In the genomic region with DNA sequence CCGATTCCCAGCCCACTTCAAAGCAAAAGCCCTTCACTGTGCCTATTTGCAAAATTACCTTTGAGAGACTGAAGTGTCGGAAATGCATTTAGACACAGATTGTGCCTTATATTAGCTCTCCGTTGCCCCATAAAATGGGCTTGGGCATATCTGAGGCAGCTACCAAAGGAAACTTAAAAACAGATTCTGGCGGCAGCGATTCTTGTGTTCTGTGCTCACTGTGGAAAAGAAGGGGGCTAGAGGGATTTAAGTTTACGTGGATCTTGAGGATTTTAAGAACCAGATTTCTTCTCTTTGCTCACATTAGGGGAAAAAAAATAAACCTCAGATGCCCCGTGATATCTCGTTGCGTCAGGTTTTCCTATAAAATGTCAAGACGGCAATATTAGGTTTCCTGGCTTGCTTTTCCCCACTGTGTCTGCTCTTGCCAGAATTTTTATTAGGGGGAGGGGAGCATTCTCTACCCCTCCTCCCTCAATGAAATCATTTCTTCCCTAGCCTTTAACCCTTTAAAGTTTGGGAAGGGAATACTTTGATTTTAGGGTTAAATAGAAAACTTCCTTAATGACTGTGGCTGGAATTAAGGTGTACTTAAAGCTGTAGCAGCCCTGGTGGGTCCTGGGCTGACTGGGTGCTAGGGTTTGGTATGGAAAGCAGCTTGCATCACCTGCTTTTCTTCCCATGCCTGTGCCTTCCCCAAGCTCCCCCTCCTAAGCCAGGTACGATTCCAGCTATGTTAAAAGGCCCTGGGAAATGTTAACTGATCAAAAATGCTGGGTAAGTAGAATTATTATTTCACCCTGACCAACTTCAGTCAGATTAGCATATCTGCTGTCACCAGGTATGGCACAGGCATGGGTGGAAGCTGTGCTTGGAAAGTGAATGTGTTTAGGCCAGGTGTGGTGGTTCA, we compare ENCODE assay signal across 12 cellular contexts.
DNase-seq lines count a peak whose midpoint lies in the region; ATAC-seq and TF ChIP-seq lines count a peak whose summit lies in the region.
"Had no signal": no experiment of that assay in that cellular context is flagged by ENCODE, and none has a peak within 500 bp of the region (broad histone marks: within the 10 kb centered on the region; RNA-seq: fewer than 3 reads in every experiment).

No MANE protein-coding gene starts in this region.

- DNase-seq in NCI-H1436 (lab: John Stamatoyannopoulos, UW) (peak; percentile 8), NCI-H1436 treated with DMSO at 0.1 percent for 48 hours (lab: John Stamatoyannopoulos, UW) (no peak), WTC11 (ENCODE audit: low spot score) (no peak), smooth muscle cell (lab: John Stamatoyannopoulos, UW; ENCODE audit: unreplicated experiment) (no peak), DMS53 (lab: John Stamatoyannopoulos, UW) (no peak), NCI-H1417 treated with DMSO at 0.1 percent for 48 hours (lab: John Stamatoyannopoulos, UW) (no peak)
- DNase-seq: 8988T, activated T-cell treated with anti-CD3 and anti-CD28 coated beads for 4 hours, SIG-M5 had no signal

- CTCF ChIA-PET in WTC11 (lab: Charles Lee), result interaction anchor here (1.4 kb wide), 1 partner anchor 26 kb away, joined by 4 read pairs; no protein-coding TSS in a partner anchor

- peaks cover 90% of the 10 kb centered on the region for H3K79me2 ChIP-seq in smooth muscle cell (ENCODE audit: low read depth)

- H3K36me3 Mint-ChIP-seq in WTC11, result no peaks in the 10 kb centered on the region

- no peak for ATAC-seq in WTC11
- ATAC-seq in HG03095 (IDR thresholded peaks at IDR 0.05; ENCODE audit: unreplicated experiment), result no peak

- peaks cover 21% of the 10 kb centered on the region for H3F3A ChIP-seq in smooth muscle cell (ENCODE audit: low read depth)

- H3K4me1 Mint-ChIP-seq in WTC11, result peaks cover 88% of the 10 kb centered on the region

- no peak overlapping the region for H3K4me3 Mint-ChIP-seq in WTC11

- POLR2A ChIA-PET in WTC11 (lab: Charles Lee), result no interaction called here

- H3K9me3 ChIP-seq in smooth muscle cell (replicated peaks; ENCODE audit: low read depth), result no peaks in the 10 kb centered on the region

- H2AFZ ChIP-seq in smooth muscle cell (ENCODE audit: low read depth), result peak overlapping the region; percentile 10

- no peaks in the 10 kb centered on the region for H3K9me3 Mint-ChIP-seq in WTC11

- no peaks in the 10 kb centered on the region for H3K27me3 ChIP-seq in layer of hippocampus (ENCODE audit: control insufficient read depth, insufficient read depth, low read length)
- H3K27me3 ChIP-seq in smooth muscle cell (ENCODE audit: low read depth), result no peaks in the 10 kb centered on the region

- H3K4me2 ChIP-seq in smooth muscle cell, result peak overlapping the region; percentile 83

- H3K4me3 ChIP-seq in smooth muscle cell, result peak overlapping the region; percentile 13
- H3K4me3 ChIP-seq: lung had no signal

- H3K27ac ChIP-seq in layer of hippocampus (ENCODE audit: low read depth, low read length) (peak overlapping the region; percentile 60), smooth muscle cell (ENCODE audit: low read depth) (peak overlapping the region; percentile 91)

- no peaks in the 10 kb centered on the region for H3K27me3 Mint-ChIP-seq in WTC11 (ENCODE audit: low read depth)

- H3K27ac Mint-ChIP-seq in WTC11, result peak overlapping the region; percentile 37

- no peak for TF ChIP-seq CTCF in WTC11 (IDR thresholded peaks at IDR 0.05)
- TF ChIP-seq CTCF in smooth muscle cell (IDR thresholded peaks at IDR 0.05; ENCODE audit: borderline replicate concordance, insufficient read depth, poor library complexity, severe bottlenecking), result no peak

- H4K20me1 ChIP-seq in smooth muscle cell (ENCODE audit: low read depth), result no peaks in the 10 kb centered on the region

- peaks cover 65% of the 10 kb centered on the region for H3K4me1 ChIP-seq in smooth muscle cell (ENCODE audit: low read depth)

- WGBS in smooth muscle cell (ENCODE audit: low lambda C conversion rate), result 24% methylated on average over 11 of the region's 11 CpGs

- no peaks in the 10 kb centered on the region for H3K36me3 ChIP-seq in smooth muscle cell (ENCODE audit: low read depth)

- peak overlapping the region; percentile 81 for H3K9ac ChIP-seq in smooth muscle cell (ENCODE audit: low read depth)

TF ChIP-seq in WTC11, 78 proteins besides CTCF, POLR2A, EP300 and RAD21 (continues in another document):
- TF ChIP-seq NR3C1 (CRISPR knock-in tag; conservative IDR thresholded peaks at IDR 0.05; ENCODE audit: low read depth), result no peak
- TF ChIP-seq, protein P1, sequence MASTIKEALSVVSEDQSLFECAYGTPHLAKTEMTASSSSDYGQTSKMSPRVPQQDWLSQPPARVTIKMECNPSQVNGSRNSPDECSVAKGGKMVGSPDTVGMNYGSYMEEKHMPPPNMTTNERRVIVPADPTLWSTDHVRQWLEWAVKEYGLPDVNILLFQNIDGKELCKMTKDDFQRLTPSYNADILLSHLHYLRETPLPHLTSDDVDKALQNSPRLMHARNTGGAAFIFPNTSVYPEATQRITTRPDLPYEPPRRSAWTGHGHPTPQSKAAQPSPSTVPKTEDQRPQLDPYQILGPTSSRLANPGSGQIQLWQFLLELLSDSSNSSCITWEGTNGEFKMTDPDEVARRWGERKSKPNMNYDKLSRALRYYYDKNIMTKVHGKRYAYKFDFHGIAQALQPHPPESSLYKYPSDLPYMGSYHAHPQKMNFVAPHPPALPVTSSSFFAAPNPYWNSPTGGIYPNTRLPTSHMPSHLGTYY (CRISPR knock-in tag; IDR thresholded peaks at IDR 0.05), result no peak
- TF ChIP-seq EMX1 (CRISPR knock-in tag; IDR thresholded peaks at IDR 0.05), result no peak
- no peak for TF ChIP-seq CREB1 (CRISPR knock-in tag; IDR thresholded peaks at IDR 0.05)
- TF ChIP-seq SOX15 (CRISPR knock-in tag; IDR thresholded peaks at IDR 0.05), result no peak
- TF ChIP-seq, protein P2, sequence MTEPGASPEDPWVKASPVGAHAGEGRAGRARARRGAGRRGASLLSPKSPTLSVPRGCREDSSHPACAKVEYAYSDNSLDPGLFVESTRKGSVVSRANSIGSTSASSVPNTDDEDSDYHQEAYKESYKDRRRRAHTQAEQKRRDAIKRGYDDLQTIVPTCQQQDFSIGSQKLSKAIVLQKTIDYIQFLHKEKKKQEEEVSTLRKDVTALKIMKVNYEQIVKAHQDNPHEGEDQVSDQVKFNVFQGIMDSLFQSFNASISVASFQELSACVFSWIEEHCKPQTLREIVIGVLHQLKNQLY (CRISPR knock-in tag; IDR thresholded peaks at IDR 0.05), result no peak
- no peak for TF ChIP-seq ZNF671 (CRISPR knock-in tag; IDR thresholded peaks at IDR 0.05)
- TF ChIP-seq CREM (CRISPR knock-in tag; IDR thresholded peaks at IDR 0.05), result no peak
- TF ChIP-seq ZNF396 (CRISPR knock-in tag; IDR thresholded peaks at IDR 0.05; ENCODE audit: borderline replicate concordance), result no peak
- TF ChIP-seq, protein P3, sequence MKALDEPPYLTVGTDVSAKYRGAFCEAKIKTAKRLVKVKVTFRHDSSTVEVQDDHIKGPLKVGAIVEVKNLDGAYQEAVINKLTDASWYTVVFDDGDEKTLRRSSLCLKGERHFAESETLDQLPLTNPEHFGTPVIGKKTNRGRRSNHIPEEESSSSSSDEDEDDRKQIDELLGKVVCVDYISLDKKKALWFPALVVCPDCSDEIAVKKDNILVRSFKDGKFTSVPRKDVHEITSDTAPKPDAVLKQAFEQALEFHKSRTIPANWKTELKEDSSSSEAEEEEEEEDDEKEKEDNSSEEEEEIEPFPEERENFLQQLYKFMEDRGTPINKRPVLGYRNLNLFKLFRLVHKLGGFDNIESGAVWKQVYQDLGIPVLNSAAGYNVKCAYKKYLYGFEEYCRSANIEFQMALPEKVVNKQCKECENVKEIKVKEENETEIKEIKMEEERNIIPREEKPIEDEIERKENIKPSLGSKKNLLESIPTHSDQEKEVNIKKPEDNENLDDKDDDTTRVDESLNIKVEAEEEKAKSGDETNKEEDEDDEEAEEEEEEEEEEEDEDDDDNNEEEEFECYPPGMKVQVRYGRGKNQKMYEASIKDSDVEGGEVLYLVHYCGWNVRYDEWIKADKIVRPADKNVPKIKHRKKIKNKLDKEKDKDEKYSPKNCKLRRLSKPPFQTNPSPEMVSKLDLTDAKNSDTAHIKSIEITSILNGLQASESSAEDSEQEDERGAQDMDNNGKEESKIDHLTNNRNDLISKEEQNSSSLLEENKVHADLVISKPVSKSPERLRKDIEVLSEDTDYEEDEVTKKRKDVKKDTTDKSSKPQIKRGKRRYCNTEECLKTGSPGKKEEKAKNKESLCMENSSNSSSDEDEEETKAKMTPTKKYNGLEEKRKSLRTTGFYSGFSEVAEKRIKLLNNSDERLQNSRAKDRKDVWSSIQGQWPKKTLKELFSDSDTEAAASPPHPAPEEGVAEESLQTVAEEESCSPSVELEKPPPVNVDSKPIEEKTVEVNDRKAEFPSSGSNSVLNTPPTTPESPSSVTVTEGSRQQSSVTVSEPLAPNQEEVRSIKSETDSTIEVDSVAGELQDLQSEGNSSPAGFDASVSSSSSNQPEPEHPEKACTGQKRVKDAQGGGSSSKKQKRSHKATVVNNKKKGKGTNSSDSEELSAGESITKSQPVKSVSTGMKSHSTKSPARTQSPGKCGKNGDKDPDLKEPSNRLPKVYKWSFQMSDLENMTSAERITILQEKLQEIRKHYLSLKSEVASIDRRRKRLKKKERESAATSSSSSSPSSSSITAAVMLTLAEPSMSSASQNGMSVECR (CRISPR knock-in tag; IDR thresholded peaks at IDR 0.05; ENCODE audit: borderline replicate concordance), result no peak
- TF ChIP-seq ZNF317 (CRISPR knock-in tag; IDR thresholded peaks at IDR 0.05; ENCODE audit: borderline replicate concordance, low read depth), result no peak
- no peak for TF ChIP-seq NR2C2 (CRISPR knock-in tag; IDR thresholded peaks at IDR 0.05)
- TF ChIP-seq JUN (CRISPR knock-in tag; IDR thresholded peaks at IDR 0.05), result no peak
- TF ChIP-seq, protein P4, sequence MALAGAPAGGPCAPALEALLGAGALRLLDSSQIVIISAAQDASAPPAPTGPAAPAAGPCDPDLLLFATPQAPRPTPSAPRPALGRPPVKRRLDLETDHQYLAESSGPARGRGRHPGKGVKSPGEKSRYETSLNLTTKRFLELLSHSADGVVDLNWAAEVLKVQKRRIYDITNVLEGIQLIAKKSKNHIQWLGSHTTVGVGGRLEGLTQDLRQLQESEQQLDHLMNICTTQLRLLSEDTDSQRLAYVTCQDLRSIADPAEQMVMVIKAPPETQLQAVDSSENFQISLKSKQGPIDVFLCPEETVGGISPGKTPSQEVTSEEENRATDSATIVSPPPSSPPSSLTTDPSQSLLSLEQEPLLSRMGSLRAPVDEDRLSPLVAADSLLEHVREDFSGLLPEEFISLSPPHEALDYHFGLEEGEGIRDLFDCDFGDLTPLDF (CRISPR knock-in tag; IDR thresholded peaks at IDR 0.05), result no peak
- TF ChIP-seq, protein P5, sequence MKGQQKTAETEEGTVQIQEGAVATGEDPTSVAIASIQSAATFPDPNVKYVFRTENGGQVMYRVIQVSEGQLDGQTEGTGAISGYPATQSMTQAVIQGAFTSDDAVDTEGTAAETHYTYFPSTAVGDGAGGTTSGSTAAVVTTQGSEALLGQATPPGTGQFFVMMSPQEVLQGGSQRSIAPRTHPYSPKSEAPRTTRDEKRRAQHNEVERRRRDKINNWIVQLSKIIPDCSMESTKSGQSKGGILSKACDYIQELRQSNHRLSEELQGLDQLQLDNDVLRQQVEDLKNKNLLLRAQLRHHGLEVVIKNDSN (CRISPR knock-in tag; IDR thresholded peaks at IDR 0.05), result no peak
